10 cellular contexts compared by ENCODE assay signal in the genomic region with DNA sequence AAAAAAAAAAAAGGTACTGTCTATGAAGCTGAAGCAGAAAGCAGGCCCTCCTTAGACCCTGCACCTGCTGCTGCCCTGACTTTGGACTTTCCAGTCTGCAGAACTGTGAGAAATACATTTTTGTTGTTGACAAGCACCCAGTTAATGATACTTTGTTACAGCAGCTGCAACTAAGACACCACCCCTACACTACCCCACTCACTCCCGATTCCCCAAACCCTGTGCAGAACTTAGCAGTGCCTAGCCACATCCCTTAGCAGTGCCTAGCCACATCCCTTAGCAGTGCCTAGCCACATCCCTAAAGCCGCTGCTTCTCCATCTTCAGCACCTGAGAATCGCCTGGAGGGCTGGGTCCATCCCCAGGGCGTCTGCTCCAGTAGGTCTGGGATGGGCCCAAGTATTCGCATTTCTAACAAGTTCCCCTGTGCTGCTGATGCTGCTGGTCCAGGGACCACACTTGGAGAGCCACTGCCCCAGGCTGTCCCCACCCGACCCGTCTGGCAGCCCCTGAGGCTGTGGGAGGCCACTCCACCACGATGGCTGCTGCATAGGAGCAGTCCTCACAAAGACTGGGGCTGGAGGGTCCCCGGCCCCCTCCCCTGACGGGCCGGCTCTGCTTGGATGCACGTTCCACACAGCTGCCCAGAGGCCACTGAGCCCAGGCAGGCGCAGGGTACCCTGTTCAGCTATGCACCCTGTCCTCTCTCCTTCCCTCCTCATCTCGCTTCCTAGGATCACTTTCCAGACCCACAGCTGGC.
"Had no signal": no experiment of that assay in that cellular context is flagged by ENCODE, and none has a peak within 500 bp of the region (broad histone marks: within the 10 kb centered on the region; RNA-seq: fewer than 3 reads in every experiment).

No MANE protein-coding gene starts in this region.

- H3K36me3 Mint-ChIP-seq: activated naive CD8-positive, alpha-beta T cell treated with anti-CD3 and anti-CD28 coated beads, Interleukin-2, amount 10 ng/mL, durations not matched to agents 7 days and 5 days had no signal

- H3K9me3 ChIP-seq: breast epithelium, esophagus muscularis mucosa, tibial nerve had no signal

- H3K4me3 Mint-ChIP-seq: activated naive CD8-positive, alpha-beta T cell treated with anti-CD3 and anti-CD28 coated beads, Interleukin-2, amount 10 ng/mL, durations not matched to agents 7 days and 5 days; activated T-cell treated with anti-CD3 and anti-CD28 coated beads, Interleukin-2, amount 50 U/mL, for 4 hours; T-helper 2 cell treated with Interferon-gamma antibody and Interleukin-4, amounts not matched to agents 5 μg/mL and 100 μg/mL, for 36 hours had no signal

- ATAC-seq: activated T-cell treated with anti-CD3 and anti-CD28 coated beads, Interleukin-2, amount 50 U/mL, for 4 hours had no signal

- H3K27ac Mint-ChIP-seq: activated naive CD8-positive, alpha-beta T cell treated with anti-CD3 and anti-CD28 coated beads, Interleukin-2, amount 10 ng/mL, durations not matched to agents 7 days and 5 days; T-helper 2 cell treated with Interferon-gamma antibody and Interleukin-4, amounts not matched to agents 5 μg/mL and 100 μg/mL, for 36 hours had no signal

- H3K36me3 ChIP-seq: breast epithelium, esophagus muscularis mucosa, tibial nerve had no signal

- H3K9me3 Mint-ChIP-seq: activated naive CD8-positive, alpha-beta T cell treated with anti-CD3 and anti-CD28 coated beads, Interleukin-2, amount 10 ng/mL, durations not matched to agents 7 days and 5 days; activated T-cell treated with anti-CD3 and anti-CD28 coated beads, Interleukin-2, amount 50 U/mL, for 4 hours; T-helper 2 cell treated with Interferon-gamma antibody and Interleukin-4, amounts not matched to agents 5 μg/mL and 100 μg/mL, for 36 hours had no signal

- H3K4me3 ChIP-seq: breast epithelium, esophagus muscularis mucosa, skin epidermis, tibial nerve had no signal

- H3K27ac ChIP-seq: breast epithelium, esophagus muscularis mucosa, skin epidermis, tibial nerve had no signal

- H3K27me3 ChIP-seq: breast epithelium, esophagus muscularis mucosa, tibial nerve had no signal

- DNase-seq: activated CD4-positive, alpha-beta T cell treated with anti-CD3 and anti-CD28 coated beads, Interleukin-2, amount 50 U/mL, for 1 hour; activated effector memory CD4-positive, alpha-beta T cell treated with anti-CD3 and anti-CD28 coated beads, Interleukin-2, amount 50 U/mL, for 16 hours; activated naive CD8-positive, alpha-beta T cell treated with anti-CD3 and anti-CD28 coated beads, Interleukin-2, amount 10 ng/mL, durations not matched to agents 7 days and 5 days; activated T-cell treated with anti-CD3 and anti-CD28 coated beads, Interleukin-2, amount 50 U/mL, for 4 hours; mesenchymal stem cell had no signal
